Comparison of ENCODE assay signal across 9 cellular contexts in the genomic region with DNA sequence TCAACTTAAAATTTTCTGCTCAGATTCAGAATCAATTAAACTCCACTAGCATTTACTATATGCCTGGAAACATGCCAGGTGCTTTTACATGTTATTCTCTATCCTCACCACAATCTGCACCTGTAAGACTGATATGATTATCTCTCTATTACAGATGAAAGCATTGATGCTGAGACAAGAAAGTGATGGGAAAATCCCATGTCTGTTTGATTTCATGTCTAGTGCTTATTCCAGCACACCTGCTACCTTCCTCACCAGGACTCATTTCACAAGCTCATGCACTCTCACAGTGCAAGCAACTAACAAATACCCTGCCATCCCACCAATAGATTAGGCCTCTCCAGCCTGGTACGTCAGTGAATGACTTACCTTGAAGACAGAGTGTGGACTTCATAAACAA. TPM values are rescaled to one million over a fixed set of nuclear protein-coding genes. Genes with fewer than 3 reads are reported as not detected.
DNase-seq lines count a peak whose midpoint lies in the region; ATAC-seq and TF ChIP-seq lines count a peak whose summit lies in the region.
"Had no signal": no experiment of that assay in that cellular context is flagged by ENCODE, and none has a peak within 500 bp of the region (broad histone marks: within the 10 kb centered on the region; RNA-seq: fewer than 3 reads in every experiment).

No MANE protein-coding gene starts in this region.

- no peak overlapping the region for H3K18ac ChIP-seq in trophoblast cell (ENCODE audit: low read length)

- no peaks in the 10 kb centered on the region for H3K9me3 ChIP-seq in CD4-positive, alpha-beta memory T cell (ENCODE audit: control insufficient read depth in 1 of 2, low read length in 2 of 2)
- H3K9me3 ChIP-seq in trophoblast cell (ENCODE audit: insufficient read depth, low read depth, low read length), result no peaks in the 10 kb centered on the region

- no peak overlapping the region for H2BK120ac ChIP-seq in trophoblast cell (ENCODE audit: insufficient read depth, low read length, poor library complexity)

- H3K4me2 ChIP-seq in trophoblast cell (ENCODE audit: low read length), result no peak overlapping the region

- H3K4me1 ChIP-seq in CD4-positive, alpha-beta memory T cell (ENCODE audit: insufficient read depth, low read length), result peaks cover 26% of the 10 kb centered on the region
- peaks cover 0 to 3% of the 10 kb centered on the region in 2 experiments for H3K4me1 ChIP-seq in trophoblast cell (ENCODE audit: control insufficient read depth in 1 of 2, insufficient read depth in 2 of 2, low read length in 2 of 2)

- peak overlapping the region; percentile 17 for H3K27ac ChIP-seq in CD4-positive, alpha-beta memory T cell (ENCODE audit: low read depth, low read length)
- H3K27ac ChIP-seq in trophoblast cell (ENCODE audit: low read depth, low read length), result no peak overlapping the region

- no peaks in the 10 kb centered on the region for H3K36me3 ChIP-seq in CD4-positive, alpha-beta memory T cell (ENCODE audit: insufficient read depth, low read length)
- H3K36me3 ChIP-seq in trophoblast cell (ENCODE audit: control insufficient read depth in 1 of 2, insufficient read depth in 2 of 2, low read length in 2 of 2), result no peaks in the 10 kb centered on the region

- intact Hi-C loops in CD4-positive, alpha-beta memory T cell (cut with micrococcal nuclease), result no loop called here
- intact Hi-C loops in activated B cell treated with CpG ODN at 0.5 μM for 24 hours (cut with micrococcal nuclease), result no loop called here

- no peak overlapping the region for H2BK5ac ChIP-seq in trophoblast cell (ENCODE audit: low read depth, low read length, poor library complexity)

- CTCF ChIA-PET in CD4-positive, alpha-beta memory T cell (lab: Charles Lee; ENCODE audit: partially characterized antibody), result interaction anchor here (0.9 to 1.3 kb wide), 5 partner anchors 9 to 29 kb away, joined by 3 to 4 read pairs (median 3); no protein-coding TSS in a partner anchor
- CTCF ChIA-PET in activated B cell treated with CpG ODN at 0.5 μM for 24 hours (lab: Charles Lee), result no interaction called here

- no peak overlapping the region for H3K4me3 ChIP-seq in CD4-positive, alpha-beta memory T cell (ENCODE audit: low read length in 2 of 2)
- no peak overlapping the region for H3K4me3 ChIP-seq in trophoblast cell (ENCODE audit: low read depth, low read length)

- peak; percentile 44 to 75 (median 58) for DNase-seq in CD4-positive, alpha-beta memory T cell
- no peak for DNase-seq in activated B cell treated with CpG ODN at 0.5 μM for 24 hours
- no peak for DNase-seq in trophoblast cell
- DNase-seq in NCI-H128 (lab: John Stamatoyannopoulos, UW; ENCODE audit: unreplicated experiment), result no peak
- DNase-seq in RKO (ENCODE audit: low spot score), result no peak
- no peak for DNase-seq in NOMO-1 treated with DMSO at 0.1 percent for 48 hours (lab: John Stamatoyannopoulos, UW; ENCODE audit: unreplicated experiment)

- H3K27me3 Mint-ChIP-seq in CD4-positive, alpha-beta memory T cell, result no peaks in the 10 kb centered on the region
- H3K27me3 Mint-ChIP-seq in activated B cell treated with CpG ODN at 0.5 μM for 24 hours, result peaks cover 3% of the 10 kb centered on the region

- no peak overlapping the region for H2AFZ ChIP-seq in trophoblast cell (ENCODE audit: insufficient read depth, low read length, poor library complexity)

- no peak for TF ChIP-seq CTCF in activated B cell treated with CpG ODN at 0.5 μM for 24 hours (IDR thresholded peaks at IDR 0.05)

- H4K12ac ChIP-seq in trophoblast cell (ENCODE audit: low read depth, low read length), result no peak overlapping the region

- no peaks in the 10 kb centered on the region for H3K9me3 Mint-ChIP-seq in CD4-positive, alpha-beta memory T cell
- no peaks in the 10 kb centered on the region for H3K9me3 Mint-ChIP-seq in activated B cell treated with CpG ODN at 0.5 μM for 24 hours

- WGBS in trophoblast cell (ENCODE audit: extremely low coverage, insufficient coverage, insufficient read length), result no CpG with 5 or more reads among the region's 1 CpG

- H2AK5ac ChIP-seq in trophoblast cell (ENCODE audit: low read length), result no peak overlapping the region

- H4K91ac ChIP-seq in trophoblast cell (ENCODE audit: low read depth, low read length), result no peak overlapping the region

- no peaks in the 10 kb centered on the region for H3K36me3 Mint-ChIP-seq in CD4-positive, alpha-beta memory T cell
- no peaks in the 10 kb centered on the region for H3K36me3 Mint-ChIP-seq in activated B cell treated with CpG ODN at 0.5 μM for 24 hours (ENCODE audit: low read depth)

- no peak overlapping the region for H2BK12ac ChIP-seq in trophoblast cell (ENCODE audit: low read length)

- ATAC-seq in GM19025 (IDR thresholded peaks at IDR 0.05; ENCODE audit: low read depth, unreplicated experiment) (peak; percentile 59), HG03064 (IDR thresholded peaks at IDR 0.05; ENCODE audit: low read depth, unreplicated experiment) (peak; percentile 64), activated B cell treated with CpG ODN at 0.5 μM for 24 hours (ENCODE audit: low read depth) (peak; percentile 22)
- ATAC-seq: HepG2 had no signal

- H3K23ac ChIP-seq in trophoblast cell (ENCODE audit: low read length), result no peak overlapping the region

- H3K27ac Mint-ChIP-seq in CD4-positive, alpha-beta memory T cell, result peak overlapping the region; percentile 63 to 84 (median 76)
- H3K27ac Mint-ChIP-seq in activated B cell treated with CpG ODN at 0.5 μM for 24 hours, result peak overlapping the region; percentile 8

- H3K4me3 Mint-ChIP-seq in CD4-positive, alpha-beta memory T cell, result peak overlapping the region in 5 of 8 donors; percentile 2 to 45 (median 13)
- H3K4me3 Mint-ChIP-seq in activated B cell treated with CpG ODN at 0.5 μM for 24 hours, result no peak overlapping the region

- H3K9ac ChIP-seq in trophoblast cell (ENCODE audit: low read length), result no peak overlapping the region

- no peak overlapping the region for H3K4ac ChIP-seq in trophoblast cell (ENCODE audit: low read depth, low read length)

- POLR2A ChIA-PET in CD4-positive, alpha-beta memory T cell (lab: Charles Lee; ENCODE audit: partially characterized antibody), result no interaction called here
- POLR2A ChIA-PET in activated B cell treated with CpG ODN at 0.5 μM for 24 hours (lab: Charles Lee), result interaction anchor here (0.6 to 1.2 kb wide), 3 partner anchors 14 to 462 kb away, joined by 3 to 5 read pairs (median 3); a partner anchor contains a TSS

- H3K4me1 Mint-ChIP-seq in CD4-positive, alpha-beta memory T cell, result peaks cover 25 to 37% (median 32%) of the 10 kb centered on the region in 4 donors
- peaks cover 42% of the 10 kb centered on the region for H3K4me1 Mint-ChIP-seq in activated B cell treated with CpG ODN at 0.5 μM for 24 hours

- H4K8ac ChIP-seq in trophoblast cell (ENCODE audit: low read depth, low read length), result no peak overlapping the region

- H3K14ac ChIP-seq in trophoblast cell (ENCODE audit: low read length), result no peak overlapping the region

- H3K27me3 ChIP-seq in CD4-positive, alpha-beta memory T cell (ENCODE audit: insufficient read depth, low read length), result no peaks in the 10 kb centered on the region
- no peaks in the 10 kb centered on the region for H3K27me3 ChIP-seq in trophoblast cell (ENCODE audit: insufficient read depth, low read length)

- peaks cover 2% of the 10 kb centered on the region for H3K79me1 ChIP-seq in trophoblast cell (ENCODE audit: low read length)

- H3K79me2 ChIP-seq in trophoblast cell (ENCODE audit: control insufficient read depth, insufficient read depth, low read length, poor library complexity), result no peaks in the 10 kb centered on the region

RNA-seq across cellular contexts. Expression of a gene that starts 25.0 kb away (rescaled TPM):
- 10 to 100 TPM; 31.4 to 34.8 TPM for total RNA-seq in CD4-positive, alpha-beta memory T cell
- polyA plus RNA-seq in CD4-positive, alpha-beta memory T cell, result 1 to 10 TPM; 1.1 to 1.8 TPM
- 100 and 112 TPM in 2 replicates for total RNA-seq in activated B cell treated with CpG ODN at 0.5 μM for 24 hours
- 17.5 and 18.7 TPM in 2 replicates for polyA plus RNA-seq in trophoblast cell (2013)

Comparison
In these comparisons a context has a peak if more than half of its experiments do, and no peak if none do; other contexts are left out.
1. DNase-seq: peak in CD4-positive, alpha-beta memory T cell (5 of 5); none in activated B cell treated with CpG ODN at 0.5 μM for 24 hours (single experiment), trophoblast cell (0 of 2), NCI-H128 (single experiment), RKO (single experiment) and NOMO-1 treated with DMSO at 0.1 percent for 48 hours (single experiment).
2. Peak in every context shown above with its lines, with median percentiles within 50 percentile points of each other: ATAC-seq.